In the genomic region with DNA sequence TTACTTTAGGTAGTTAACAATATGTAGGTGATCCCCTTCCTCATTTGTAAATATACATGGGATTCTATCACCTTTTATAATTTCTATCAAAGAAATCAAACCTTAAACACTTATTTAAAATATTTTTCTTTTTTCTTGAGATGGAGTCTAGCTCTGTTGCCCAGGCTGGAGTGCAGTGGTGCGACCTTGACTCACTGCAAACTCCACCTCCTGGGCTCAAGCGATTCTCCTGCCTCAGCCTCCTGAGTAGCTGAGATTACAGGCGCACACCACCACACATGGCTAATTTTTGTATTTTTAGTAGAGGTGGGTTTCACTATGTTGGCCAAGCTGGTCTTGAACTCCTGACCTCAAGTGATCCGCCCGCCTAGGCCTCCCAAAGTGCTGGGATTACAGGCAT, we compare ENCODE assay signal across 5 cellular contexts. TPM values are rescaled to one million over a fixed set of nuclear protein-coding genes. Genes with fewer than 3 reads are reported as not detected.
DNase-seq lines count a peak whose midpoint lies in the region; ATAC-seq, FAIRE-seq and TF ChIP-seq lines count a peak whose summit lies in the region.
"Not testable (repeated sequence)": the region's sequence is repeated elsewhere in the genome, so short reads cannot be mapped to it uniquely, and the experiment has no call there.

No MANE protein-coding gene starts in this region.

- not testable (repeated sequence) for H2AFZ ChIP-seq in K562 (ENCODE audit: low read depth, low read length); HepG2 (ENCODE audit: low read length)

- 85% methylated on average over 5 of the region's 5 CpGs for WGBS in K562 (ENCODE audit: insufficient coverage, low coverage, missing lambda C conversion rate)
- 95% methylated on average over 5 of the region's 5 CpGs for WGBS in HepG2 (ENCODE audit: low lambda C conversion rate)

- DNase-seq in NB4 (ENCODE audit: low read depth); K562 (ENCODE audit: extremely low read depth in 1 of 4, low spot score in 3 of 4); HepG2 (ENCODE audit: low spot score): not testable (repeated sequence)

- intact Hi-C loops in K562 (cut with micrococcal nuclease) = loop anchor here (10.0 kb wide), 1 partner anchor 99 kb away; a partner anchor contains a TSS
- intact Hi-C loops in HepG2 (cut with micrococcal nuclease; ENCODE audit: unreplicated experiment) = not testable (repeated sequence)

- peaks cover 15% of the 10 kb centered on the region; the same call in 1 of the 2 replicates for H4K20me1 ChIP-seq in K562 (replicated peaks; ENCODE audit: control insufficient read depth, insufficient read depth, low read length)
- peaks cover 20% of the 10 kb centered on the region for H4K20me1 ChIP-seq in HepG2 (ENCODE audit: insufficient read depth, low read length)

- not testable (repeated sequence) for BruUV-seq in K562 (replicated peaks; lab: Mats Ljungman, UMichigan); HepG2 (replicated peaks; lab: Mats Ljungman, UMichigan)

- not testable (repeated sequence) for H3K27me3 ChIP-seq in K562 (ENCODE audit: control insufficient read depth in 2 of 2, insufficient read depth in 2 of 2, low read length in 2 of 2); HepG2 (ENCODE audit: control insufficient read depth in 1 of 2, insufficient read depth in 2 of 2, low read length in 2 of 2); neutrophil

- not testable (repeated sequence) for TF ChIP-seq RAD21 in K562 (CRISPR knock-in tag; conservative IDR thresholded peaks at IDR 0.05 in 1 of 2, IDR thresholded peaks at IDR 0.05 in 1 of 2); HepG2 (CRISPR knock-in tag; IDR thresholded peaks at IDR 0.05)

- H3K4me3 ChIP-seq in HEK293 (ENCODE audit: low read depth, low read length); K562; HepG2 (replicated peaks in 1 of 3; ENCODE audit: insufficient read depth in 1 of 3, low read depth in 2 of 3, low read length in 3 of 3); neutrophil (ENCODE audit: low read depth in 1 of 2, low read length in 1 of 2): not testable (repeated sequence)
- peak overlapping the region; percentile 16 for H3K4me3 ChIP-seq in NB4 (ENCODE audit: low read depth, low read length)

- CTCF ChIA-PET in HEK293 (lab: Yijun Ruan, JAX) = interaction anchor here (0.6 to 0.9 kb wide), 2 partner anchors 11 to 336 kb away, joined by 3 to 4 read pairs; no protein-coding TSS in a partner anchor
- CTCF ChIA-PET in K562 (lab: Yijun Ruan, JAX; ENCODE audit: low intra/inter-chr PET ratio) = interaction anchor here (0.6 kb wide), 1 partner anchor 47 kb away, joined by 3 read pairs; a partner anchor contains a TSS
- CTCF ChIA-PET in HepG2 (lab: Yijun Ruan, JAX; ENCODE audit: low intra/inter-chr PET ratio, low total read pairs) = not testable (repeated sequence)

- not testable (repeated sequence) for TF ChIP-seq CTCF in HEK293 (tag by site-specific recombination; IDR thresholded peaks at IDR 0.05); NB4 (IDR thresholded peaks at IDR 0.05; ENCODE audit: low read depth, low read length); K562 (IDR thresholded peaks at IDR 0.05 in 2 of 3, conservative IDR thresholded peaks at IDR 0.05 in 1 of 3; ENCODE audit: insufficient read depth in 2 of 3, low read depth in 1 of 3, low read length in 3 of 3); HepG2 (CRISPR knock-in tag; IDR thresholded peaks at IDR 0.05); neutrophil (IDR thresholded peaks at IDR 0.05)

- FAIRE-seq in K562 (lab: Jason Lieb, UNC); HepG2 (lab: Jason Lieb, UNC): not testable (repeated sequence)

- not testable (repeated sequence) for H3K9me1 ChIP-seq in K562 (ENCODE audit: control insufficient read depth, insufficient read depth, low read length)

- H3K4me1 ChIP-seq in HEK293 (ENCODE audit: control insufficient read depth, insufficient read depth, low read length); K562 (replicated peaks in 1 of 2; ENCODE audit: control insufficient read depth in 2 of 2, insufficient read depth in 2 of 2, low read length in 2 of 2): not testable (repeated sequence)
- peaks cover 26% of the 10 kb centered on the region for H3K4me1 ChIP-seq in HepG2 (ENCODE audit: insufficient read depth, low read length)
- peaks cover 70 to 72% of the 10 kb centered on the region in 2 experiments for H3K4me1 ChIP-seq in neutrophil (ENCODE audit: control insufficient read depth in 1 of 2, insufficient read depth in 1 of 2, low read depth in 1 of 2, low read length in 1 of 2)

- not testable (repeated sequence) for H3K9me3 ChIP-seq in HEK293 (ENCODE audit: control insufficient read depth, insufficient read depth, low read depth, low read length); K562 (replicated peaks; ENCODE audit: control insufficient read depth, insufficient read depth, low read depth, low read length); HepG2 (ENCODE audit: low read length); neutrophil

- ATAC-seq in K562, HepG2: not testable (repeated sequence)

- not testable (repeated sequence) for TF ChIP-seq EP300 in K562 (IDR thresholded peaks at IDR 0.05; ENCODE audit: low read length); HepG2 (IDR thresholded peaks at IDR 0.05; ENCODE audit: low read depth in 2 of 2, low read length in 2 of 2); HepG2 (CRISPR knock-in tag; IDR thresholded peaks at IDR 0.05; ENCODE audit: borderline replicate concordance)

- not testable (repeated sequence) for H3K9ac ChIP-seq in K562 (ENCODE audit: insufficient read depth in 1 of 2, low read depth in 2 of 2, low read length in 2 of 2); HepG2 (ENCODE audit: insufficient read depth, low read depth, low read length)

- H3K27ac ChIP-seq in HEK293 (ENCODE audit: extremely low read depth, low read depth, low read length); K562 (ENCODE audit: extremely low read depth, low read depth, low read length); HepG2 (ENCODE audit: extremely low read length, insufficient read depth, low read length): not testable (repeated sequence)
- H3K27ac ChIP-seq in neutrophil = peak overlapping the region; percentile 25

- not testable (repeated sequence) for H3K4me2 ChIP-seq in K562 (ENCODE audit: insufficient read depth, low read length); HepG2 (ENCODE audit: low read depth, low read length)

- in situ Hi-C loops in K562 (cut with MboI); HepG2 (cut with HindIII; ENCODE audit: extremely low pct_ligation_motif_present, low pct_unique_long_range_greater_than_20kb): not testable (repeated sequence)

- POLR2A ChIA-PET in HEK293 (lab: Yijun Ruan, JAX) (interaction anchor here (1.1 kb wide), 1 partner anchor 261 kb away, joined by 3 read pairs; a partner anchor contains a TSS), K562 (lab: Yijun Ruan, JAX) (interaction anchor here (0.7 to 1.6 kb wide), 6 partner anchors 11 to 263 kb away, joined by 3 to 4 read pairs (median 4); a partner anchor contains a TSS)
- POLR2A ChIA-PET in HepG2 (lab: Yijun Ruan, JAX) = not testable (repeated sequence)

- H3K36me3 ChIP-seq in HEK293 (ENCODE audit: control insufficient read depth in 2 of 2, insufficient read depth in 1 of 2, low read length in 2 of 2) (peaks cover 26 to 33% of the 10 kb centered on the region in 2 experiments; a peak in 2 of 3 replicates), K562 (ENCODE audit: control insufficient read depth, insufficient read depth, low read length) (peaks cover 52% of the 10 kb centered on the region), HepG2 (replicated peaks in 1 of 2; ENCODE audit: control insufficient read depth in 1 of 2, insufficient read depth in 2 of 2, low read length in 2 of 2) (peaks cover 7 to 40% of the 10 kb centered on the region in 2 experiments), neutrophil (peaks cover 23% of the 10 kb centered on the region)

- H3K79me2 ChIP-seq in K562 (ENCODE audit: control insufficient read depth, insufficient read depth, low read length) (peaks cover 89% of the 10 kb centered on the region), HepG2 (ENCODE audit: insufficient read depth, low read length) (peaks cover 80% of the 10 kb centered on the region)

- not testable (repeated sequence) for TF ChIP-seq POLR2A in NB4 (IDR thresholded peaks at IDR 0.05; ENCODE audit: extremely low read depth, insufficient read length); K562 (conservative IDR thresholded peaks at IDR 0.05); HepG2 (IDR thresholded peaks at IDR 0.05; ENCODE audit: insufficient read depth in 1 of 2, low read depth in 2 of 2, low read length in 2 of 2)

RNA-seq across cellular contexts. Expression of a gene that starts 4.4 kb away (rescaled TPM):
- total RNA-seq in K562 (2011; cell fraction: chromatin; rRNA removed; ENCODE audit: low replicate concordance) = 52.2 and 119 TPM in 2 replicates
- total RNA-seq in K562 (2011; cell fraction: nucleolus; rRNA removed) = 49.0 and 52.7 TPM in 2 replicates
- 81.8 and 141 TPM in 2 replicates for total RNA-seq in K562 (2011; cell fraction: nucleoplasm; rRNA removed)
- total RNA-seq in K562 (2014; rRNA removed) (380 and 497 TPM in 2 replicates), K562 (2014; rRNA removed; fragmentation: Illumina TruSeq; extraction: Trizol) (286 and 296 TPM in 2 replicates), K562 (2015; rRNA removed; fragmentation: Illumina TruSeq; extraction: Trizol) (217 and 219 TPM in 2 replicates), K562 (2021) (273 and 286 TPM in 2 replicates), HepG2 (2016; rRNA removed; fragmentation: Illumina TruSeq; extraction: Trizol) (223 and 272 TPM in 2 replicates)
- polyA plus RNA-seq in K562 (2011; rRNA removed) (276 and 382 TPM in 2 replicates), K562 (2014; fragmentation: Illumina TruSeq; extraction: Trizol) (213 and 246 TPM in 2 replicates), K562 (2014; fragmentation: Nextera tagmentation; extraction: Ambion mirVana) (100 to 1,000 TPM; 105 to 118 TPM), K562 (2014; rRNA removed) (295 and 305 TPM in 2 replicates), HepG2 (2011; rRNA removed) (93.2 and 121 TPM in 2 replicates)
- polyA plus RNA-seq in K562 (2011; cell fraction: cytosol; rRNA removed) = 254 and 312 TPM in 2 replicates
- 75.0 and 103 TPM in 2 replicates for polyA plus RNA-seq in K562 (2011; cell fraction: nucleus; rRNA removed)
- 262 and 408 TPM in 2 replicates for polyA plus RNA-seq in K562 (2012)
- 211 and 268 TPM in 2 replicates for polyA minus RNA-seq in K562 (2011; rRNA and poly(A)+ RNA removed)
- 75.6 and 99.9 TPM in 2 replicates for polyA minus RNA-seq in K562 (2011; cell fraction: cytosol; rRNA and poly(A)+ RNA removed)
- polyA minus RNA-seq in K562 (2011; cell fraction: nucleus; rRNA and poly(A)+ RNA removed) = 17.5 and 34.1 TPM in 2 replicates
- 109 and 136 TPM in 2 replicates for total RNA-seq in HepG2 (2016; cell fraction: cytosol; rRNA removed; fragmentation: Illumina TruSeq; extraction: Trizol; ENCODE audit: low read depth)
- total RNA-seq in HepG2 (2016; cell fraction: insoluble cytoplasmic fraction; rRNA removed; fragmentation: Illumina TruSeq; extraction: Trizol) = 225 and 261 TPM in 2 replicates
- 214 and 217 TPM in 2 replicates for total RNA-seq in HepG2 (2016; cell fraction: membrane; rRNA removed; fragmentation: Illumina TruSeq; extraction: Trizol)
- 118 and 122 TPM in 2 replicates for total RNA-seq in HepG2 (2016; cell fraction: nucleus; rRNA removed; fragmentation: Illumina TruSeq; extraction: Trizol)
- polyA plus RNA-seq in HepG2 (2011; cell fraction: cytosol; rRNA removed) = 110 and 123 TPM in 2 replicates
- polyA plus RNA-seq in HepG2 (2011; cell fraction: nucleus; rRNA removed) = 34.1 and 41.1 TPM in 2 replicates
- polyA plus RNA-seq in HepG2 (2012) = 101 and 124 TPM in 2 replicates
- 169 and 220 TPM in 2 replicates for polyA plus RNA-seq in HepG2 (2016; cell fraction: cytosol; fragmentation: Illumina TruSeq; extraction: Trizol; ENCODE audit: low read depth)
- 277 and 298 TPM in 2 replicates for polyA plus RNA-seq in HepG2 (2016; cell fraction: insoluble cytoplasmic fraction; fragmentation: Illumina TruSeq; extraction: Trizol; ENCODE audit: low read depth)
- polyA plus RNA-seq in HepG2 (2016; cell fraction: membrane; fragmentation: Illumina TruSeq; extraction: Trizol; ENCODE audit: low read depth) = 226 and 259 TPM in 2 replicates
- 188 and 191 TPM in 2 replicates for polyA plus RNA-seq in HepG2 (2016; cell fraction: nucleus; fragmentation: Illumina TruSeq; extraction: Trizol; ENCODE audit: insufficient read depth, low read depth)
- polyA minus RNA-seq in HepG2 (2011; rRNA and poly(A)+ RNA removed; ENCODE audit: low replicate concordance) = 67.1 and 192 TPM in 2 replicates
- polyA minus RNA-seq in HepG2 (2011; cell fraction: cytosol; rRNA and poly(A)+ RNA removed) = 42.5 and 43.2 TPM in 2 replicates
- polyA minus RNA-seq in HepG2 (2011; cell fraction: nucleus; rRNA and poly(A)+ RNA removed) = 36.7 and 41.4 TPM in 2 replicates

RNA-seq across cellular contexts. Expression of a gene that starts 41.9 kb away (rescaled TPM):
- total RNA-seq in K562 (2011; cell fraction: chromatin; rRNA removed; ENCODE audit: low replicate concordance) = 13.1 and 32.6 TPM in 2 replicates
- total RNA-seq in K562 (2011; cell fraction: nucleolus; rRNA removed) = 11.2 and 12.5 TPM in 2 replicates
- 20.3 and 27.3 TPM in 2 replicates for total RNA-seq in K562 (2011; cell fraction: nucleoplasm; rRNA removed)
- total RNA-seq in K562 (2014; rRNA removed) (5.6 and 6.2 TPM in 2 replicates), K562 (2014; rRNA removed; fragmentation: Illumina TruSeq; extraction: Trizol) (13.5 and 14.8 TPM in 2 replicates), K562 (2015; rRNA removed; fragmentation: Illumina TruSeq; extraction: Trizol) (10.6 and 11.2 TPM in 2 replicates), K562 (2021) (12.7 and 13.1 TPM in 2 replicates), HepG2 (2016; rRNA removed; fragmentation: Illumina TruSeq; extraction: Trizol) (4.3 and 10.1 TPM in 2 replicates)
- polyA plus RNA-seq in K562 (2011; rRNA removed) (7.3 and 8.3 TPM in 2 replicates), K562 (2014; fragmentation: Illumina TruSeq; extraction: Trizol) (12.8 and 14.1 TPM in 2 replicates), K562 (2014; fragmentation: Nextera tagmentation; extraction: Ambion mirVana) (1 to 10 TPM; 1.6 TPM), K562 (2014; rRNA removed) (8.8 and 9.8 TPM in 2 replicates), HepG2 (2011; rRNA removed) (2.3 and 2.7 TPM in 2 replicates)
- 1.8 and 4.2 TPM in 2 replicates for polyA plus RNA-seq in K562 (2011; cell fraction: cytosol; rRNA removed)
- 6.5 and 7.7 TPM in 2 replicates for polyA plus RNA-seq in K562 (2011; cell fraction: nucleus; rRNA removed)
- 9.8 and 11.3 TPM in 2 replicates for polyA plus RNA-seq in K562 (2012)
- polyA minus RNA-seq in K562 (2011; rRNA and poly(A)+ RNA removed) = 6.8 and 7.8 TPM in 2 replicates
- 5.3 and 6.5 TPM in 2 replicates for polyA minus RNA-seq in K562 (2011; cell fraction: cytosol; rRNA and poly(A)+ RNA removed)
- polyA minus RNA-seq in K562 (2011; cell fraction: nucleus; rRNA and poly(A)+ RNA removed) = 5.9 and 10.9 TPM in 2 replicates
- 0.61 and 0.71 TPM in 2 replicates for total RNA-seq in HepG2 (2016; cell fraction: cytosol; rRNA removed; fragmentation: Illumina TruSeq; extraction: Trizol; ENCODE audit: low read depth)
- 4.3 and 10.1 TPM in 2 replicates for total RNA-seq in HepG2 (2016; cell fraction: insoluble cytoplasmic fraction; rRNA removed; fragmentation: Illumina TruSeq; extraction: Trizol)
- total RNA-seq in HepG2 (2016; cell fraction: membrane; rRNA removed; fragmentation: Illumina TruSeq; extraction: Trizol) = 4.2 and 4.9 TPM in 2 replicates
- total RNA-seq in HepG2 (2016; cell fraction: nucleus; rRNA removed; fragmentation: Illumina TruSeq; extraction: Trizol) = 9.4 and 9.7 TPM in 2 replicates
- 1.0 and 1.7 TPM in 2 replicates for polyA plus RNA-seq in HepG2 (2011; cell fraction: cytosol; rRNA removed)
- polyA plus RNA-seq in HepG2 (2011; cell fraction: nucleus; rRNA removed) = 2.3 and 3.8 TPM in 2 replicates
- 6.1 and 7.3 TPM in 2 replicates for polyA plus RNA-seq in HepG2 (2012)
- 0.64 and 0.70 TPM in 2 replicates for polyA plus RNA-seq in HepG2 (2016; cell fraction: cytosol; fragmentation: Illumina TruSeq; extraction: Trizol; ENCODE audit: low read depth)
- 9.2 and 9.5 TPM in 2 replicates for polyA plus RNA-seq in HepG2 (2016; cell fraction: insoluble cytoplasmic fraction; fragmentation: Illumina TruSeq; extraction: Trizol; ENCODE audit: low read depth)
- 2.2 and 2.3 TPM in 2 replicates for polyA plus RNA-seq in HepG2 (2016; cell fraction: membrane; fragmentation: Illumina TruSeq; extraction: Trizol; ENCODE audit: low read depth)
- 14.1 and 14.9 TPM in 2 replicates for polyA plus RNA-seq in HepG2 (2016; cell fraction: nucleus; fragmentation: Illumina TruSeq; extraction: Trizol; ENCODE audit: insufficient read depth, low read depth)
- 1.9 and 4.8 TPM in 2 replicates for polyA minus RNA-seq in HepG2 (2011; rRNA and poly(A)+ RNA removed; ENCODE audit: low replicate concordance)
- 4.7 and 5.6 TPM in 2 replicates for polyA minus RNA-seq in HepG2 (2011; cell fraction: cytosol; rRNA and poly(A)+ RNA removed)
- polyA minus RNA-seq in HepG2 (2011; cell fraction: nucleus; rRNA and poly(A)+ RNA removed) = 9.7 and 10.8 TPM in 2 replicates

RNA-seq across cellular contexts. Expression of a gene that starts 47.0 kb away (rescaled TPM):
- total RNA-seq in K562 (2011; cell fraction: chromatin; rRNA removed; ENCODE audit: low replicate concordance) = 453 and 475 TPM in 2 replicates
- 439 and 464 TPM in 2 replicates for total RNA-seq in K562 (2011; cell fraction: nucleolus; rRNA removed)
- total RNA-seq in K562 (2011; cell fraction: nucleoplasm; rRNA removed) = 630 and 762 TPM in 2 replicates
- total RNA-seq in K562 (2014; rRNA removed) = 2,805 and 3,364 TPM in 2 replicates
- total RNA-seq in K562 (2014; rRNA removed; fragmentation: Illumina TruSeq; extraction: Trizol) = 4,631 and 4,826 TPM in 2 replicates
- 3,943 and 3,973 TPM in 2 replicates for total RNA-seq in K562 (2015; rRNA removed; fragmentation: Illumina TruSeq; extraction: Trizol)
- 2,583 and 2,768 TPM in 2 replicates for total RNA-seq in K562 (2021)
- 5,196 and 6,697 TPM in 2 replicates for polyA plus RNA-seq in K562 (2011; rRNA removed)
- 4,310 and 6,172 TPM in 2 replicates for polyA plus RNA-seq in K562 (2011; cell fraction: cytosol; rRNA removed)
- 1,280 and 2,340 TPM in 2 replicates for polyA plus RNA-seq in K562 (2011; cell fraction: nucleus; rRNA removed)
- 2,534 and 3,220 TPM in 2 replicates for polyA plus RNA-seq in K562 (2012)
- polyA plus RNA-seq in K562 (2014; fragmentation: Illumina TruSeq; extraction: Trizol) = 7,504 and 8,032 TPM in 2 replicates
- polyA plus RNA-seq in K562 (2014; fragmentation: Nextera tagmentation; extraction: Ambion mirVana) = 1,000 to 10,000 TPM; 2,984 to 3,298 TPM
- 6,267 and 7,127 TPM in 2 replicates for polyA plus RNA-seq in K562 (2014; rRNA removed)
- polyA minus RNA-seq in K562 (2011; rRNA and poly(A)+ RNA removed) = 2,540 and 2,827 TPM in 2 replicates
- 724 and 768 TPM in 2 replicates for polyA minus RNA-seq in K562 (2011; cell fraction: cytosol; rRNA and poly(A)+ RNA removed)
- 135 and 291 TPM in 2 replicates for polyA minus RNA-seq in K562 (2011; cell fraction: nucleus; rRNA and poly(A)+ RNA removed)
- total RNA-seq in HepG2 (2016; rRNA removed; fragmentation: Illumina TruSeq; extraction: Trizol) = 2,268 and 3,314 TPM in 2 replicates
- 754 and 802 TPM in 2 replicates for total RNA-seq in HepG2 (2016; cell fraction: cytosol; rRNA removed; fragmentation: Illumina TruSeq; extraction: Trizol; ENCODE audit: low read depth)
- total RNA-seq in HepG2 (2016; cell fraction: insoluble cytoplasmic fraction; rRNA removed; fragmentation: Illumina TruSeq; extraction: Trizol) = 2,242 and 3,472 TPM in 2 replicates
- 997 and 1,006 TPM in 2 replicates for total RNA-seq in HepG2 (2016; cell fraction: membrane; rRNA removed; fragmentation: Illumina TruSeq; extraction: Trizol)
- total RNA-seq in HepG2 (2016; cell fraction: nucleus; rRNA removed; fragmentation: Illumina TruSeq; extraction: Trizol) = 760 and 791 TPM in 2 replicates
- polyA plus RNA-seq in HepG2 (2011; rRNA removed) = 2,460 and 3,010 TPM in 2 replicates
- polyA plus RNA-seq in HepG2 (2011; cell fraction: cytosol; rRNA removed) = 2,797 and 3,003 TPM in 2 replicates
- 624 and 737 TPM in 2 replicates for polyA plus RNA-seq in HepG2 (2011; cell fraction: nucleus; rRNA removed)
- 1,687 and 1,874 TPM in 2 replicates for polyA plus RNA-seq in HepG2 (2012)
- polyA plus RNA-seq in HepG2 (2016; cell fraction: cytosol; fragmentation: Illumina TruSeq; extraction: Trizol; ENCODE audit: low read depth) = 1,121 and 1,153 TPM in 2 replicates
- polyA plus RNA-seq in HepG2 (2016; cell fraction: insoluble cytoplasmic fraction; fragmentation: Illumina TruSeq; extraction: Trizol; ENCODE audit: low read depth) = 3,894 and 4,262 TPM in 2 replicates
- polyA plus RNA-seq in HepG2 (2016; cell fraction: membrane; fragmentation: Illumina TruSeq; extraction: Trizol; ENCODE audit: low read depth) = 1,143 and 1,145 TPM in 2 replicates
- 1,363 and 1,473 TPM in 2 replicates for polyA plus RNA-seq in HepG2 (2016; cell fraction: nucleus; fragmentation: Illumina TruSeq; extraction: Trizol; ENCODE audit: insufficient read depth, low read depth)
- polyA minus RNA-seq in HepG2 (2011; rRNA and poly(A)+ RNA removed; ENCODE audit: low replicate concordance) = 700 and 1,641 TPM in 2 replicates
- 495 and 562 TPM in 2 replicates for polyA minus RNA-seq in HepG2 (2011; cell fraction: cytosol; rRNA and poly(A)+ RNA removed)
- 234 and 280 TPM in 2 replicates for polyA minus RNA-seq in HepG2 (2011; cell fraction: nucleus; rRNA and poly(A)+ RNA removed)
